Comparison of ENCODE assay signal across 19 cellular contexts in genomic region chr19:5117421-5117820, GRCh38.
DNase-seq lines count a peak whose midpoint lies in the region; ATAC-seq, FAIRE-seq and TF ChIP-seq lines count a peak whose summit lies in the region.
"Had no signal": no experiment of that assay in that cellular context is flagged by ENCODE, and none has a peak within 500 bp of the region (broad histone marks: within the 10 kb centered on the region; RNA-seq: fewer than 3 reads in every experiment).

No MANE protein-coding gene starts in this region.

- H3K4me2 ChIP-seq in K562 (ENCODE audit: insufficient read depth, low read length) = no peak overlapping the region

- H3K4me3 ChIP-seq in K562 (no peak overlapping the region), retinal pigment epithelial cell (ENCODE audit: low read length) (no peak overlapping the region)
- H3K4me3 ChIP-seq: Peyer's patch had no signal

- no peak for FAIRE-seq in K562 (lab: Jason Lieb, UNC)
- FAIRE-seq: GM12892 had no signal

- peaks cover 22% of the 10 kb centered on the region for H3K36me3 Mint-ChIP-seq in HFFc6 (ENCODE audit: low read depth)

- peak; percentile 61 for ATAC-seq in K562
- ATAC-seq in SK-N-SH treated with all-trans-retinoic acid at 6 μM for 48 hours = no peak
- ATAC-seq: T-cell had no signal

- TF ChIP-seq CTCF in HFFc6 (IDR thresholded peaks at IDR 0.05) = 0 out of 2 replicates have a peak, but pooled peaks have one; percentile 17
- no peak for TF ChIP-seq CTCF in K562 (IDR thresholded peaks at IDR 0.05 in 2 of 3, conservative IDR thresholded peaks at IDR 0.05 in 1 of 3; ENCODE audit: insufficient read depth in 2 of 3, low read depth in 1 of 3, low read length in 3 of 3)
- TF ChIP-seq CTCF in retinal pigment epithelial cell (conservative IDR thresholded peaks at IDR 0.05; ENCODE audit: low read depth, low read length) = peak; percentile 6

- no peak for TF ChIP-seq POLR2A in K562 (conservative IDR thresholded peaks at IDR 0.05)

- H3K27ac Mint-ChIP-seq in HFFc6 = no peak overlapping the region
- H3K27ac Mint-ChIP-seq: T-cell had no signal

- WGBS in K562 (ENCODE audit: insufficient coverage, low coverage, missing lambda C conversion rate) = 81% methylated on average over 5 of the region's 12 CpGs

- H2AFZ ChIP-seq in K562 (ENCODE audit: low read depth, low read length) = no peak overlapping the region

- CTCF ChIA-PET in K562 (lab: Yijun Ruan, JAX; ENCODE audit: low intra/inter-chr PET ratio) = no interaction called here

- intact Hi-C loops in K562 (cut with micrococcal nuclease) = no loop called here

- TF ChIP-seq EP300 in K562 (IDR thresholded peaks at IDR 0.05; ENCODE audit: low read length) = no peak

- no peaks in the 10 kb centered on the region for H3K9me3 ChIP-seq in K562 (replicated peaks; ENCODE audit: control insufficient read depth, insufficient read depth, low read depth, low read length)
- H3K9me3 ChIP-seq: Peyer's patch had no signal

- peaks cover 11% of the 10 kb centered on the region for H3K27me3 Mint-ChIP-seq in HFFc6 (ENCODE audit: insufficient read depth)
- H3K27me3 Mint-ChIP-seq: T-cell had no signal

- H4K20me1 ChIP-seq in K562 (replicated peaks; ENCODE audit: control insufficient read depth, insufficient read depth, low read length) = 0 out of 2 replicates have a peak, but pooled peaks cover 7% of the 10 kb centered on the region

- no peak for TF ChIP-seq RAD21 in K562 (CRISPR knock-in tag; conservative IDR thresholded peaks at IDR 0.05 in 1 of 2, IDR thresholded peaks at IDR 0.05 in 1 of 2)

- no peak overlapping the region for H3K27ac ChIP-seq in K562 (ENCODE audit: extremely low read depth, low read depth, low read length)
- H3K27ac ChIP-seq: 22Rv1, Peyer's patch had no signal

- peaks cover 0 to 24% of the 10 kb centered on the region in 2 experiments; a peak in 1 of 5 replicates for H3K4me1 ChIP-seq in K562 (replicated peaks in 1 of 2; ENCODE audit: control insufficient read depth in 2 of 2, insufficient read depth in 2 of 2, low read length in 2 of 2)
- H3K4me1 ChIP-seq: Peyer's patch had no signal

- no TSS peak for BruUV-seq in K562 (replicated peaks; lab: Mats Ljungman, UMichigan)

- no peak overlapping the region for H3K9ac ChIP-seq in K562 (ENCODE audit: insufficient read depth in 1 of 2, low read depth in 2 of 2, low read length in 2 of 2)

- peaks cover 9% of the 10 kb centered on the region for H3K4me1 Mint-ChIP-seq in HFFc6 (ENCODE audit: low read depth)
- H3K4me1 Mint-ChIP-seq: CD14-positive monocyte had no signal

- in situ Hi-C loops in K562 (cut with MboI) = no loop called here

- DNase-seq in DMS 273 (lab: John Stamatoyannopoulos, UW; ENCODE audit: unreplicated experiment) (peak; percentile 21), DMS 273 treated with DMSO at 0.1 percent for 48 hours (lab: John Stamatoyannopoulos, UW) (no peak), HFFc6 (no peak), K562 (ENCODE audit: extremely low read depth in 1 of 4, low spot score in 3 of 4) (no peak), retinal pigment epithelial cell (ENCODE audit: low read depth) (no peak), GDM1 (lab: John Stamatoyannopoulos, UW) (no peak)
- no peak for DNase-seq in activated naive CD4-positive, alpha-beta T cell treated with anti-CD3 and anti-CD28 coated beads, Interleukin-2, amount 50 U/mL, for 16 hours
- DNase-seq: ACHN, DMS79 treated with DMSO at 0.1 percent for 48 hours, HCEC 1CT, NCI-H1092 treated with DMSO at 0.1 percent for 48 hours, NCI-H1436 treated with DMSO at 0.1 percent for 48 hours, NCI-H1930, Peyer's patch, T-cell had no signal

- POLR2A ChIA-PET in K562 (lab: Yijun Ruan, JAX) = interaction anchor here (0.6 kb wide), 2 partner anchors 33 to 964 kb away, joined by 3 read pairs; no protein-coding TSS in a partner anchor

- no peaks in the 10 kb centered on the region for H3K27me3 ChIP-seq in K562 (ENCODE audit: control insufficient read depth in 2 of 2, insufficient read depth in 2 of 2, low read length in 2 of 2)
- H3K27me3 ChIP-seq: Peyer's patch had no signal

- no peak overlapping the region for H3K4me3 Mint-ChIP-seq in HFFc6
- H3K4me3 Mint-ChIP-seq: CD14-positive monocyte, T-cell had no signal

- peaks cover 16% of the 10 kb centered on the region; the same call in 2 of the 3 replicates for H3K36me3 ChIP-seq in K562 (ENCODE audit: control insufficient read depth, insufficient read depth, low read length)

- peaks cover 5% of the 10 kb centered on the region; the same call in 1 of the 2 replicates for H3K9me3 Mint-ChIP-seq in HFFc6

- H3K9me1 ChIP-seq in K562 (ENCODE audit: control insufficient read depth, insufficient read depth, low read length) = no peaks in the 10 kb centered on the region

- no peaks in the 10 kb centered on the region for H3K79me2 ChIP-seq in K562 (ENCODE audit: control insufficient read depth, insufficient read depth, low read length)

TF ChIP-seq in K562, 482 proteins besides CTCF, POLR2A, EP300 and RAD21 (continues in another document):
- no peak for TF ChIP-seq POLR2AphosphoS5 (IDR thresholded peaks at IDR 0.05; ENCODE audit: control insufficient read depth, insufficient read depth, low read depth, low read length)
- TF ChIP-seq TAF15 (IDR thresholded peaks at IDR 0.05; ENCODE audit: low read depth, low read length) = no peak
- TF ChIP-seq, protein P1, sequence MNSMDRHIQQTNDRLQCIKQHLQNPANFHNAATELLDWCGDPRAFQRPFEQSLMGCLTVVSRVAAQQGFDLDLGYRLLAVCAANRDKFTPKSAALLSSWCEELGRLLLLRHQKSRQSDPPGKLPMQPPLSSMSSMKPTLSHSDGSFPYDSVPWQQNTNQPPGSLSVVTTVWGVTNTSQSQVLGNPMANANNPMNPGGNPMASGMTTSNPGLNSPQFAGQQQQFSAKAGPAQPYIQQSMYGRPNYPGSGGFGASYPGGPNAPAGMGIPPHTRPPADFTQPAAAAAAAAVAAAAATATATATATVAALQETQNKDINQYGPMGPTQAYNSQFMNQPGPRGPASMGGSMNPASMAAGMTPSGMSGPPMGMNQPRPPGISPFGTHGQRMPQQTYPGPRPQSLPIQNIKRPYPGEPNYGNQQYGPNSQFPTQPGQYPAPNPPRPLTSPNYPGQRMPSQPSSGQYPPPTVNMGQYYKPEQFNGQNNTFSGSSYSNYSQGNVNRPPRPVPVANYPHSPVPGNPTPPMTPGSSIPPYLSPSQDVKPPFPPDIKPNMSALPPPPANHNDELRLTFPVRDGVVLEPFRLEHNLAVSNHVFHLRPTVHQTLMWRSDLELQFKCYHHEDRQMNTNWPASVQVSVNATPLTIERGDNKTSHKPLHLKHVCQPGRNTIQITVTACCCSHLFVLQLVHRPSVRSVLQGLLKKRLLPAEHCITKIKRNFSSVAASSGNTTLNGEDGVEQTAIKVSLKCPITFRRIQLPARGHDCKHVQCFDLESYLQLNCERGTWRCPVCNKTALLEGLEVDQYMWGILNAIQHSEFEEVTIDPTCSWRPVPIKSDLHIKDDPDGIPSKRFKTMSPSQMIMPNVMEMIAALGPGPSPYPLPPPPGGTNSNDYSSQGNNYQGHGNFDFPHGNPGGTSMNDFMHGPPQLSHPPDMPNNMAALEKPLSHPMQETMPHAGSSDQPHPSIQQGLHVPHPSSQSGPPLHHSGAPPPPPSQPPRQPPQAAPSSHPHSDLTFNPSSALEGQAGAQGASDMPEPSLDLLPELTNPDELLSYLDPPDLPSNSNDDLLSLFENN (IDR thresholded peaks at IDR 0.05; ENCODE audit: low read depth in 2 of 2, low read length in 2 of 2) = no peak
- TF ChIP-seq POLR2AphosphoS2 (IDR thresholded peaks at IDR 0.05; ENCODE audit: low read length) = no peak
- no peak for TF ChIP-seq ZBTB8A (IDR thresholded peaks at IDR 0.05; ENCODE audit: partially characterized antibody)

TF ChIP-seq in SK-N-SH treated with all-trans-retinoic acid at 6 μM for 48 hours, 23 proteins besides CTCF, POLR2A, EP300 and RAD21 (continues in another document):
- TF ChIP-seq ESRRG (CRISPR knock-in tag; IDR thresholded peaks at IDR 0.05) = no peak
- TF ChIP-seq CREB5 (CRISPR knock-in tag; IDR thresholded peaks at IDR 0.05; ENCODE audit: low read depth) = no peak
- no peak for TF ChIP-seq ARNTL (CRISPR knock-in tag; IDR thresholded peaks at IDR 0.05; ENCODE audit: borderline replicate concordance, low read depth)
- no peak for TF ChIP-seq POU6F1 (CRISPR knock-in tag; IDR thresholded peaks at IDR 0.05; ENCODE audit: borderline replicate concordance, low read depth)
- TF ChIP-seq TCF4 (CRISPR knock-in tag; IDR thresholded peaks at IDR 0.05; ENCODE audit: borderline replicate concordance) = no peak
- TF ChIP-seq ZNF8 (CRISPR knock-in tag; IDR thresholded peaks at IDR 0.05) = no peak

Comparison
In these comparisons a context has a peak if more than half of its experiments do, and no peak if none do; other contexts are left out.
1. CTCF ChIP-seq: peak in HFFc6 (single experiment) and retinal pigment epithelial cell (single experiment); none in K562 (0 of 3).